In genomic region chr14:52333108-52333507, GRCh38 we compare ENCODE assay signal across 1 cellular context.
TF ChIP-seq lines count a peak whose summit lies in the region.

No MANE protein-coding gene starts in this region.

TF ChIP-seq in H1, 55 proteins besides CTCF, POLR2A, EP300 and RAD21:
- TF ChIP-seq KDM4A (IDR thresholded peaks at IDR 0.05; ENCODE audit: low read depth, low read length, severe bottlenecking) (no peak), CEBPB (IDR thresholded peaks at IDR 0.05; ENCODE audit: low read depth, low read length) (no peak), CBX8 (IDR thresholded peaks at IDR 0.05; ENCODE audit: borderline replicate concordance, low read depth, low read length) (no peak), YY1 (IDR thresholded peaks at IDR 0.05; ENCODE audit: low read depth, low read length) (no peak), CBX5 (IDR thresholded peaks at IDR 0.05; ENCODE audit: low read depth, low read length) (no peak), E2F6 (IDR thresholded peaks at IDR 0.05) (no peak), USF2 (IDR thresholded peaks at IDR 0.05; ENCODE audit: low read length) (no peak), MAX (IDR thresholded peaks at IDR 0.05) (no peak), SIRT6 (IDR thresholded peaks at IDR 0.05; ENCODE audit: low read length) (no peak), SRF (IDR thresholded peaks at IDR 0.05; ENCODE audit: low read depth, low read length) (no peak), TBP (IDR thresholded peaks at IDR 0.05; ENCODE audit: low read depth, low read length) (no peak), EZH2 (IDR thresholded peaks at IDR 0.05; ENCODE audit: low read depth, low read length, severe bottlenecking) (no peak), KDM5A (IDR thresholded peaks at IDR 0.05; ENCODE audit: low read length) (no peak)
